In the genomic region with DNA sequence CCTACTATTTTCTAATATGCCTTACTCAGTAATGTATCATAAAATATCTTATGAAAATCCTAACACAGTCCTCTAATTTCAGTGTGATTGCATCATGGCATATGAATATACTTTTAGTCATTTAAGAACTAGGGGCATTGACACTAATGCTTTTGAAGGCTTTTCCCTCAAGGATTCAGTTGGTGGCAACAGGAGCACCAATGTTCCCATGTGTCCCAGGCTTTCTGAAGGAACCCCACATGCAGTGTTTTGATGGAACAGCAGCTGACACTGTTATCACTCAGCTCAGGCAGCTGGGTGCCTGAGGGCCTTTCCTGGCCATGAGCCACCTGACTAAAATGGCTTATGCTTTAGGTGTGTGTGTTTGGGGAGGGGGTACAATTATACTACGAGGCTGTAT, we compare ENCODE assay signal across 14 cellular contexts.
DNase-seq lines count a peak whose midpoint lies in the region; ATAC-seq lines count a peak whose summit lies in the region.
"Had no signal": no experiment of that assay in that cellular context is flagged by ENCODE, and none has a peak within 500 bp of the region (broad histone marks: within the 10 kb centered on the region; RNA-seq: fewer than 3 reads in every experiment).

No MANE protein-coding gene starts in this region.

- no peaks in the 10 kb centered on the region for H3K4me1 Mint-ChIP-seq in T-helper 17 cell
- H3K4me1 Mint-ChIP-seq: central memory CD8-positive, alpha-beta T cell had no signal

- ATAC-seq in T-helper 17 cell, result no peak
- ATAC-seq: activated T-cell treated with anti-CD3 and anti-CD28 coated beads, Interleukin-2, amount 50 U/mL, for 4 hours had no signal

- H3K27me3 Mint-ChIP-seq in T-helper 17 cell, result peaks cover 6% of the 10 kb centered on the region
- H3K27me3 Mint-ChIP-seq: central memory CD8-positive, alpha-beta T cell had no signal

- no peak overlapping the region for H3K27ac ChIP-seq in HUES6 (ENCODE audit: low read depth, low read length)
- H3K27ac ChIP-seq: neutrophil had no signal

- DNase-seq in AG20443 (ENCODE audit: low spot score), result peak; percentile 18
- peak; percentile 82 for DNase-seq in adipocyte (ENCODE audit: low read depth)
- DNase-seq in iPS-NIHi11 (ENCODE audit: low spot score), result peak; percentile 20
- no peak for DNase-seq in C1 segment of cervical spinal cord (lab: John Stamatoyannopoulos, UW)
- no peak for DNase-seq in stimulated activated naive CD4-positive, alpha-beta T cell (lab: John Stamatoyannopoulos, UW)
- no peak for DNase-seq in amygdala (lab: John Stamatoyannopoulos, UW)
- DNase-seq in T-helper 17 cell, result no peak
- DNase-seq: activated T-cell treated with anti-CD3 and anti-CD28 coated beads, Interleukin-2, amount 50 U/mL, for 4 hours; NCI-H446 treated with DMSO at 0.1 percent for 48 hours; T1000; upper lobe of left lung had no signal

- no peak overlapping the region for H3K4me3 Mint-ChIP-seq in T-helper 17 cell
- H3K4me3 Mint-ChIP-seq: activated T-cell treated with anti-CD3 and anti-CD28 coated beads, Interleukin-2, amount 50 U/mL, for 4 hours; central memory CD8-positive, alpha-beta T cell had no signal

- H3K9ac ChIP-seq in HUES6 (ENCODE audit: low read length) (no peak overlapping the region), adipocyte (ENCODE audit: low read length) (peak overlapping the region; percentile 7)

- no peaks in the 10 kb centered on the region for H3K27me3 ChIP-seq in HUES6 (ENCODE audit: control insufficient read depth, insufficient read depth, low read length)
- no peaks in the 10 kb centered on the region for H3K27me3 ChIP-seq in adipocyte (replicated peaks; ENCODE audit: control insufficient read depth, insufficient read depth, low read length)
- H3K27me3 ChIP-seq: neutrophil, upper lobe of left lung had no signal

- H3K27ac Mint-ChIP-seq in T-helper 17 cell, result no peak overlapping the region

- H3K4me1 ChIP-seq in HUES6 (ENCODE audit: control insufficient read depth, insufficient read depth, low read length), result peaks cover 52% of the 10 kb centered on the region
- peaks cover 45% of the 10 kb centered on the region for H3K4me1 ChIP-seq in adipocyte (ENCODE audit: control insufficient read depth, insufficient read depth, low read length)

- H3K9me3 ChIP-seq in HUES6 (ENCODE audit: control insufficient read depth, insufficient read depth, low read depth, low read length) (peaks cover 4% of the 10 kb centered on the region), adipocyte (ENCODE audit: control insufficient read depth, low read length) (peaks cover 3% of the 10 kb centered on the region), T-helper 17 cell (ENCODE audit: control insufficient read depth, low read length, poor library complexity, severe bottlenecking) (no peaks in the 10 kb centered on the region)
- H3K9me3 ChIP-seq: neutrophil, upper lobe of left lung had no signal

- no peaks in the 10 kb centered on the region for H3K36me3 ChIP-seq in HUES6 (ENCODE audit: control insufficient read depth, insufficient read depth, low read length)
- H3K36me3 ChIP-seq in adipocyte (ENCODE audit: control insufficient read depth, insufficient read depth, low read length, severe bottlenecking), result peaks cover 7% of the 10 kb centered on the region
- H3K36me3 ChIP-seq: neutrophil, upper lobe of left lung had no signal

- no peaks in the 10 kb centered on the region for H3K36me3 Mint-ChIP-seq in T-helper 17 cell (ENCODE audit: low read depth)

- H3K4me3 ChIP-seq in HUES6 (ENCODE audit: low read depth, low read length) (peak overlapping the region; percentile 37; the same call in 1 of the 2 replicates), adipocyte (ENCODE audit: low read length) (no peak overlapping the region)
- H3K4me3 ChIP-seq: upper lobe of left lung had no signal

Comparison
In these comparisons a context has a peak if more than half of its experiments do, and no peak if none do; other contexts are left out.
1. DNase-seq: peak in AG20443 (single experiment), adipocyte (single experiment) and iPS-NIHi11 (single experiment); none in C1 segment of cervical spinal cord (0 of 14), stimulated activated naive CD4-positive, alpha-beta T cell (0 of 6), amygdala (0 of 56) and T-helper 17 cell (0 of 3).